Comparison of ENCODE assay signal across 9 cellular contexts in genomic region chr6:43246301-43247114, GRCh38. TPM values are rescaled to one million over a fixed set of nuclear protein-coding genes. Genes with fewer than 3 reads are reported as not detected.
DNase-seq lines count a peak whose midpoint lies in the region; ATAC-seq, FAIRE-seq and TF ChIP-seq lines count a peak whose summit lies in the region.
"Had no signal": no experiment of that assay in that cellular context is flagged by ENCODE, and none has a peak within 500 bp of the region (broad histone marks: within the 10 kb centered on the region; RNA-seq: fewer than 3 reads in every experiment).

No MANE protein-coding gene starts in this region.

- POLR2A ChIA-PET in activated CD4-positive, alpha-beta memory T cell treated with anti-CD3 and anti-CD28 coated beads for 36 hours (lab: Charles Lee), result interaction anchor here (1.0 to 1.2 kb wide), 2 partner anchors 17 to 23 kb away, joined by 4 to 9 read pairs; partner anchors contain the start of gene DNPH1

- TF ChIP-seq RAD21 in Ishikawa (IDR thresholded peaks at IDR 0.05; ENCODE audit: low read depth), result no peak

- TF ChIP-seq CTCF in omental fat pad (IDR thresholded peaks at IDR 0.05), result no peak

- peak overlapping the region; percentile 79 for H3K4me3 Mint-ChIP-seq in activated CD4-positive, alpha-beta memory T cell treated with anti-CD3 and anti-CD28 coated beads for 36 hours

- H3K27me3 Mint-ChIP-seq in activated CD4-positive, alpha-beta memory T cell treated with anti-CD3 and anti-CD28 coated beads for 36 hours, result peaks cover 10% of the 10 kb centered on the region

- no peaks in the 10 kb centered on the region for H3K9me3 Mint-ChIP-seq in activated CD4-positive, alpha-beta memory T cell treated with anti-CD3 and anti-CD28 coated beads for 36 hours

- H3K4me1 Mint-ChIP-seq in activated CD4-positive, alpha-beta memory T cell treated with anti-CD3 and anti-CD28 coated beads for 36 hours (ENCODE audit: low read depth), result peaks cover 18% of the 10 kb centered on the region

- no peak for TF ChIP-seq EP300 in Ishikawa (IDR thresholded peaks at IDR 0.05; ENCODE audit: borderline replicate concordance)

- intact Hi-C loops in activated CD4-positive, alpha-beta memory T cell treated with anti-CD3 and anti-CD28 coated beads for 36 hours (cut with micrococcal nuclease), result loop anchor here (1.0 to 2.0 kb wide), 3 partner anchors 22 to 76 kb away; partner anchors contain the start of gene SRF
- intact Hi-C loops in head of caudate nucleus (cut with DNase I), result loop anchor here (5.0 to 10.0 kb wide), 2 partner anchors 74 to 118 kb away; partner anchors contain the start of genes SRF and ZNF318

- in situ Hi-C loops in G401 (cut with HindIII; ENCODE audit: low sequenced_read_pairs), result no loop called here

- no peak for FAIRE-seq in GM12892 (lab: Jason Lieb, UNC)
- FAIRE-seq: colon had no signal

- H3K36me3 Mint-ChIP-seq in activated CD4-positive, alpha-beta memory T cell treated with anti-CD3 and anti-CD28 coated beads for 36 hours, result no peaks in the 10 kb centered on the region

- peak overlapping the region; percentile 80 for H3K27ac Mint-ChIP-seq in activated CD4-positive, alpha-beta memory T cell treated with anti-CD3 and anti-CD28 coated beads for 36 hours

- CTCF ChIA-PET in activated CD4-positive, alpha-beta memory T cell treated with anti-CD3 and anti-CD28 coated beads for 36 hours (lab: Charles Lee), result interaction anchor here (0.7 to 2.1 kb wide), 5 partner anchors 9 to 261 kb away, joined by 3 to 14 read pairs (median 3); partner anchors contain the start of gene DNPH1

- ATAC-seq in GM21515 (IDR thresholded peaks at IDR 0.05; ENCODE audit: unreplicated experiment) (peak; percentile 13), omental fat pad (ENCODE audit: low FRiP score) (peak; percentile 75)

- DNase-seq in G401 (ENCODE audit: low spot score) (peak; percentile 85), head of caudate nucleus (peak; percentile 50 to 91 (median 77)), omental fat pad (ENCODE audit: low spot score) (no peak), 8988T (no peak), GM12892 (ENCODE audit: insufficient read length) (no peak)
- no peak for DNase-seq in activated CD4-positive, alpha-beta memory T cell treated with anti-CD3 and anti-CD28 coated beads for 36 hours

- TF ChIP-seq POLR2A in GM12892 (IDR thresholded peaks at IDR 0.05; ENCODE audit: low read depth, low read length), result no peak

TF ChIP-seq in Ishikawa, 13 proteins besides CTCF, POLR2A, EP300 and RAD21:
- TF ChIP-seq MAX (IDR thresholded peaks at IDR 0.05) (peak; percentile 65; the same call in 1 of the 2 replicates), ZBTB7A (IDR thresholded peaks at IDR 0.05; ENCODE audit: low read depth) (no peak), YY1 (IDR thresholded peaks at IDR 0.05; ENCODE audit: low read depth) (no peak), FOXM1 (IDR thresholded peaks at IDR 0.05; ENCODE audit: borderline replicate concordance, low read depth) (no peak), CEBPB (IDR thresholded peaks at IDR 0.05) (no peak), USF1 (IDR thresholded peaks at IDR 0.05) (peak; percentile 79)

RNA-seq across cellular contexts. Expression of gene TTBK1, which starts 3.2 kb away (rescaled TPM):
- not detected in 2 replicates for total RNA-seq in G401 (2014; rRNA removed; shearing (Covaris generic))
- total RNA-seq in activated CD4-positive, alpha-beta memory T cell treated with anti-CD3 and anti-CD28 coated beads for 36 hours, result under 1 TPM; 0.31 to 0.34 TPM
- not detected for total RNA-seq in omental fat pad
- polyA plus RNA-seq in GM12892 (2012; ENCODE audit: missing spikeins), result not detected

RNA-seq across cellular contexts. Expression of gene DNPH1, which starts 17.2 kb away (rescaled TPM):
- total RNA-seq in G401 (2014; rRNA removed; shearing (Covaris generic)), result 223 and 291 TPM in 2 replicates
- total RNA-seq in activated CD4-positive, alpha-beta memory T cell treated with anti-CD3 and anti-CD28 coated beads for 36 hours, result 10 to 100 TPM; 57.5 to 57.9 TPM
- total RNA-seq in omental fat pad, result 10 to 100 TPM; 57.0 to 88.1 (median 74.7) TPM
- 56.6 TPM for polyA plus RNA-seq in GM12892 (2012; ENCODE audit: missing spikeins)

RNA-seq across cellular contexts. Expression of gene SLC22A7, which starts 51.6 kb away (rescaled TPM):
- not detected in 2 replicates for total RNA-seq in G401 (2014; rRNA removed; shearing (Covaris generic))
- not detected for total RNA-seq in activated CD4-positive, alpha-beta memory T cell treated with anti-CD3 and anti-CD28 coated beads for 36 hours
- total RNA-seq in omental fat pad, result not detected
- polyA plus RNA-seq in GM12892 (2012; ENCODE audit: missing spikeins), result not detected

Comparison
In these comparisons a context has a peak if more than half of its experiments do, and no peak if none do; other contexts are left out.
1. DNase-seq: peak in G401 (single experiment) and head of caudate nucleus (42 of 42); none in activated CD4-positive, alpha-beta memory T cell treated with anti-CD3 and anti-CD28 coated beads for 36 hours (single experiment), omental fat pad (single experiment), 8988T (single experiment) and GM12892 (single experiment).